Comparison of ENCODE assay signal across 9 cellular contexts in the genomic region with DNA sequence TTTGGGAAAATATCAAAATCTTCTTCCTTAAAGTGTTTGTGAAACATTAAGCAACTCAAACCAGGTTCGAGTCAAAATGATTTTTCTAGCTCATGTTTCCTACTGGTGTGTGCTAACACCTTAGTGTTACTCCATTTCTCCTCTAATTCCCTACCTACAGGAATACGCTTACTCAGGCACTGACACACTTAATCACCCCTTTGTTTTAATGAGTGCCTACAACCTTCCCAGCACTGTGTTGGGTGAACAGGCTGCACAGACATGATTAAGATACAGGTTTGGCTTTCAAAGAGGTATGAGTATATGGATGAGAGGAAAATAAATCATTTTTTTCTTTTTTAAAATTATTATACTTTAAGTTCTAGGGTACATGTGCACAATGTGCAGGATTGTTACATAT. TPM values are rescaled to one million over a fixed set of nuclear protein-coding genes. Genes with fewer than 3 reads are reported as not detected.
"Had no signal": no experiment of that assay in that cellular context is flagged by ENCODE, and none has a peak within 500 bp of the region (broad histone marks: within the 10 kb centered on the region; RNA-seq: fewer than 3 reads in every experiment).

No MANE protein-coding gene starts in this region.

- H3K27ac ChIP-seq: HL-60 had no signal

- ATAC-seq: HepG2, K562 had no signal

- FAIRE-seq: HTR-8/SVneo, K562 had no signal

- DNase-seq: IMR-90, KBM-7 had no signal

- H3K4me1 Mint-ChIP-seq: IgD-negative memory B cell had no signal

- H3K4me3 ChIP-seq: K562 had no signal

- H3K4me3 Mint-ChIP-seq: IgD-negative memory B cell had no signal

- H3K27ac Mint-ChIP-seq: IgD-negative memory B cell had no signal

- H3K36me3 Mint-ChIP-seq: IgD-negative memory B cell had no signal

RNA-seq across cellular contexts. Expression of gene PZP, which starts 15.6 kb away (rescaled TPM):
- total RNA-seq: HT-29, HT1080, IMR-90, K562 had no signal
